Comparison of ENCODE assay signal across 8 cellular contexts in genomic region chr19:6737284-6737872, GRCh38.
A peak's percentile ranks its signal among the peaks of the same experiment; 100 is the strongest.
DNase-seq lines count a peak whose midpoint lies in the region; ATAC-seq lines count a peak whose summit lies in the region.

Gene GPR108, minus strand, starts transcription at chr19:6737580. Its CDS starts 4 bp downstream, at chr19:6737576.

- in situ Hi-C loops in ACHN (cut with HindIII; ENCODE audit: low pct_ligation_motif_present, low pct_unique_long_range_greater_than_20kb, low sequenced_read_pairs): no loop called here

- no peaks in the 10 kb centered on the region for H3K27me3 Mint-ChIP-seq in central memory CD8-positive, alpha-beta T cell

- peaks cover 40% of the 10 kb centered on the region for H3K4me1 Mint-ChIP-seq in central memory CD8-positive, alpha-beta T cell

- H3K27ac Mint-ChIP-seq in central memory CD8-positive, alpha-beta T cell (ENCODE audit: low read depth): peak within 1 kb of the TSS; percentile 100

- peak; percentile 68 for ATAC-seq in GM18873 (IDR thresholded peaks at IDR 0.05; ENCODE audit: low FRiP score, unreplicated experiment)
- peak; percentile 51 for ATAC-seq in HG03139 (IDR thresholded peaks at IDR 0.05; ENCODE audit: unreplicated experiment)
- peak; percentile 82 for ATAC-seq in central memory CD8-positive, alpha-beta T cell (replicated peaks; ENCODE audit: extremely low read depth, poor library complexity, severe bottlenecking)

- H3K9me3 Mint-ChIP-seq in central memory CD8-positive, alpha-beta T cell: no peaks in the 10 kb centered on the region

- peaks cover 23% of the 10 kb centered on the region for H3K36me3 Mint-ChIP-seq in central memory CD8-positive, alpha-beta T cell (ENCODE audit: insufficient read depth)

- peak within 1 kb of the TSS; percentile 89 for H3K4me3 Mint-ChIP-seq in central memory CD8-positive, alpha-beta T cell

- DNase-seq in ACHN (peak; percentile 99), NCI-H345 treated with DMSO at 0.1 percent for 48 hours (lab: John Stamatoyannopoulos, UW; ENCODE audit: unreplicated experiment) (peak; percentile 99), inferior parietal cortex (ENCODE audit: extremely low spot score) (peak; percentile 100)
- peak; percentile 99 for DNase-seq in activated CD4-positive, CD25-positive, alpha-beta regulatory T cell treated with anti-CD3 and anti-CD28 coated beads, Interleukin-2, amount 50 U/mL, for 16 hours (ENCODE audit: low read depth, low spot score)
- peak; percentile 96 to 99 for DNase-seq in central memory CD8-positive, alpha-beta T cell (ENCODE audit: low spot score in 2 of 2)
- peak; percentile 99 to 100 for DNase-seq in stimulated activated CD4-positive, alpha-beta T cell treated with anti-CD3 and anti-CD28 coated beads, Interleukin-12 subunit alpha, Interleukin-12 subunit beta, amount 100 ng/mL, for 24 hours (ENCODE audit: low read depth in 2 of 2)

Comparison
In these comparisons a context has a peak if more than half of its experiments do, and no peak if none do; other contexts are left out.
1. Peak in every context shown above with its lines: DNase-seq and ATAC-seq.